12 cellular contexts compared by ENCODE assay signal in the genomic region with DNA sequence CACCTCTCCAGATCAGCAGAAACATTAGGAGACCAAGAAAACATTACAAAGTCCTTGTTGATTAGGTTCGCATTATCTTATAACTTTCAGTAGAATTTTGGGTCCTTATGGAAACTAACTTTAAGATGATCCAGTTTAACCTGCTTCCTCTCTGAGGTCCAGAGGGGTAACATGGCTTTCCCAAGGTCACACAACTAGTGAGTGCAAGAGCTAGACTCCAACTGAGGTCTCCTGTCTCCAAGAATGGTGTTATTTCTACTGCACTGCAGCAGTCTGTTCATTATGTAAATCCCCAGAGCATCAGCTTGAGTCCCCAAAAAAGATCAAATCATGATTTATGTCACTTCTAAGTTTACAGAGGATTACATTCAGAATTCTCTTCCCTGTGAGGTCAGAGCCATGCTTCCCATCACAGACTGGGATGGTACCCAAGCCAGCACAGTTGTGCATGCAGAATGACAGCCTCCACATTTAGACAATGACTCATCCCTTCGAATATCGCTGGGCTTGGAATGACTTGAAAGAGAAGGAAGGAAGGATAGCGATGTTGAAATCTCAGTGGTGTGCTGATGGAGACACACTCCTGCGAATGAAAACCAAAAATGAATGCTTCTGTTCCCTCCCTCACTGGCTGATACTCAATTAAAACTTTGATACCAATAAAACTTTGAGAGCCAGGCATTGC.
A peak's percentile ranks its signal among the peaks of the same experiment; 100 is the strongest.
DNase-seq lines count a peak whose midpoint lies in the region; ATAC-seq and TF ChIP-seq lines count a peak whose summit lies in the region.
"Had no signal": no experiment of that assay in that cellular context is flagged by ENCODE, and none has a peak within 500 bp of the region (broad histone marks: within the 10 kb centered on the region; RNA-seq: fewer than 3 reads in every experiment).

No MANE protein-coding gene starts in this region.

- peaks cover 3% of the 10 kb centered on the region for H3K27me3 Mint-ChIP-seq in GM23338 (ENCODE audit: insufficient read depth, low read depth, poor library complexity)
- H3K27me3 Mint-ChIP-seq: activated naive CD8-positive, alpha-beta T cell treated with anti-CD3 and anti-CD28 coated beads for 36 hours had no signal

- in situ Hi-C loops in astrocyte of the cerebellum (cut with HindIII; ENCODE audit: low sequenced_read_pairs) = no loop called here

- H3F3A ChIP-seq in GM23338 (replicated peaks; ENCODE audit: low read depth) = no peaks in the 10 kb centered on the region

- H3K4me1 ChIP-seq in ACC112 (ENCODE audit: control insufficient read depth, insufficient read depth, low read length, unreplicated experiment) (peaks cover 41% of the 10 kb centered on the region), HEK293 (ENCODE audit: control insufficient read depth, insufficient read depth, low read length) (no peaks in the 10 kb centered on the region), GM23338 (ENCODE audit: insufficient read depth) (no peaks in the 10 kb centered on the region)
- H3K4me1 ChIP-seq: gastroesophageal sphincter had no signal

- H3K4me3 ChIP-seq in ACC112 (ENCODE audit: low read depth, low read length) (peak overlapping the region; percentile 1; the same call in 1 of the 2 replicates), HEK293 (ENCODE audit: low read depth, low read length) (no peak overlapping the region), astrocyte of the cerebellum (ENCODE audit: low read depth, low read length) (no peak overlapping the region), GM23338 (no peak overlapping the region)
- H3K4me3 ChIP-seq: gastroesophageal sphincter had no signal

- 0 out of 2 replicates have a peak, but pooled peaks cover 2% of the 10 kb centered on the region for H3K9me2 ChIP-seq in GM23338 (ENCODE audit: insufficient read depth)

- H3K4me1 Mint-ChIP-seq in GM23338 = no peaks in the 10 kb centered on the region; the same call in 2 of the 3 replicates
- H3K4me1 Mint-ChIP-seq: activated B cell treated with CpG ODN at 0.5 μM for 24 hours; activated naive CD8-positive, alpha-beta T cell treated with anti-CD3 and anti-CD28 coated beads for 36 hours had no signal

- DNase-seq in astrocyte of the cerebellum (ENCODE audit: low read depth) = peak; percentile 93
- peak; percentile 16 for DNase-seq in hepatic stellate cell (ENCODE audit: low spot score)
- DNase-seq in NCI-H748 (lab: John Stamatoyannopoulos, UW; ENCODE audit: unreplicated experiment) = no peak
- no peak for DNase-seq in islet precursor cell
- no peak for DNase-seq in KG1 (lab: John Stamatoyannopoulos, UW)
- no peak for DNase-seq in GM23338 (ENCODE audit: low spot score)
- DNase-seq: activated B cell treated with CpG ODN at 0.5 μM for 24 hours; activated naive CD8-positive, alpha-beta T cell treated with anti-CD3 and anti-CD28 coated beads for 36 hours; NCI-H774 had no signal

- H3K9me3 ChIP-seq in HEK293 (ENCODE audit: control insufficient read depth, insufficient read depth, low read depth, low read length) = no peaks in the 10 kb centered on the region

- POLR2A ChIA-PET in HEK293 (lab: Yijun Ruan, JAX) = no interaction called here

- no peaks in the 10 kb centered on the region for H4K20me1 ChIP-seq in GM23338 (replicated peaks; ENCODE audit: insufficient read depth)

- H3K79me2 ChIP-seq in ACC112 (ENCODE audit: control insufficient read depth, insufficient read depth, low read length, unreplicated experiment) = no peaks in the 10 kb centered on the region
- no peaks in the 10 kb centered on the region for H3K79me2 ChIP-seq in GM23338 (replicated peaks; ENCODE audit: insufficient read depth)

- ATAC-seq in GM23338 = no peak
- ATAC-seq: gastroesophageal sphincter had no signal

- H2AFZ ChIP-seq in ACC112 (ENCODE audit: low read length, unreplicated experiment) (no peak overlapping the region), GM23338 (no peak overlapping the region)

- no peak overlapping the region for H3K4me3 Mint-ChIP-seq in GM23338
- H3K4me3 Mint-ChIP-seq: activated B cell treated with CpG ODN at 0.5 μM for 24 hours; activated naive CD8-positive, alpha-beta T cell treated with anti-CD3 and anti-CD28 coated beads for 36 hours had no signal

- H3K27me3 ChIP-seq in ACC112 (ENCODE audit: insufficient read depth, low read length) (no peaks in the 10 kb centered on the region), GM23338 (ENCODE audit: insufficient read depth) (no peaks in the 10 kb centered on the region)
- H3K27me3 ChIP-seq: gastroesophageal sphincter had no signal

- H3K36me3 ChIP-seq in ACC112 (ENCODE audit: insufficient read depth, low read length) (no peaks in the 10 kb centered on the region), HEK293 (ENCODE audit: control insufficient read depth in 2 of 2, insufficient read depth in 1 of 2, low read length in 2 of 2) (no peaks in the 10 kb centered on the region), GM23338 (ENCODE audit: insufficient read depth) (no peaks in the 10 kb centered on the region)
- H3K36me3 ChIP-seq: gastroesophageal sphincter had no signal

- peaks cover 6% of the 10 kb centered on the region for H3K36me3 Mint-ChIP-seq in GM23338 (ENCODE audit: low read depth)

- TF ChIP-seq CTCF in HEK293 (tag by site-specific recombination; IDR thresholded peaks at IDR 0.05) (no peak), astrocyte of the cerebellum (IDR thresholded peaks at IDR 0.05; ENCODE audit: low read depth, low read length, missing control alignments) (no peak), GM23338 (conservative IDR thresholded peaks at IDR 0.05; ENCODE audit: low read depth in 2 of 2) (no peak)

- H3K27ac Mint-ChIP-seq in GM23338 = no peak overlapping the region
- H3K27ac Mint-ChIP-seq: activated B cell treated with CpG ODN at 0.5 μM for 24 hours; activated naive CD8-positive, alpha-beta T cell treated with anti-CD3 and anti-CD28 coated beads for 36 hours had no signal

- CTCF ChIA-PET in HEK293 (lab: Yijun Ruan, JAX) = no interaction called here

- peak overlapping the region; percentile 49 for H3K27ac ChIP-seq in ACC112 (ENCODE audit: low read depth, low read length)
- H3K27ac ChIP-seq in HEK293 (ENCODE audit: extremely low read depth, low read depth, low read length) = no peak overlapping the region
- H3K27ac ChIP-seq in GM23338 (ENCODE audit: low read depth) = no peak overlapping the region
- H3K27ac ChIP-seq: gastroesophageal sphincter had no signal

- H3K4me2 ChIP-seq in GM23338 = no peak overlapping the region

- H3K9me3 Mint-ChIP-seq in GM23338 = peaks cover 11% of the 10 kb centered on the region; the same call in 2 of the 3 replicates

TF ChIP-seq in HEK293, 187 proteins besides CTCF, POLR2A, EP300 and RAD21 (continues in another document):
- TF ChIP-seq OVOL3 (tag by site-specific recombination; IDR thresholded peaks at IDR 0.05) (no peak), ZNF600 (tag by site-specific recombination; IDR thresholded peaks at IDR 0.05) (peak; percentile 70), ZNF133 (tag by site-specific recombination; IDR thresholded peaks at IDR 0.05) (no peak), ZNF184 (tag by site-specific recombination; IDR thresholded peaks at IDR 0.05) (0 out of 2 replicates have a peak, but pooled peaks have one; percentile 10), ZNF138 (tag by site-specific recombination; IDR thresholded peaks at IDR 0.05; ENCODE audit: borderline replicate concordance) (no peak), ZFP69B (tag by site-specific recombination; IDR thresholded peaks at IDR 0.05) (no peak), ZEB2 (tag by site-specific recombination; IDR thresholded peaks at IDR 0.05) (0 out of 2 replicates have a peak, but pooled peaks have one; percentile 21), ZNF707 (tag by site-specific recombination; IDR thresholded peaks at IDR 0.05) (no peak), ZBTB21 (tag by site-specific recombination; IDR thresholded peaks at IDR 0.05) (peak; percentile 50; the same call in 1 of the 2 replicates), ZNF146 (tag by site-specific recombination; IDR thresholded peaks at IDR 0.05) (no peak)
- TF ChIP-seq, protein P1, sequence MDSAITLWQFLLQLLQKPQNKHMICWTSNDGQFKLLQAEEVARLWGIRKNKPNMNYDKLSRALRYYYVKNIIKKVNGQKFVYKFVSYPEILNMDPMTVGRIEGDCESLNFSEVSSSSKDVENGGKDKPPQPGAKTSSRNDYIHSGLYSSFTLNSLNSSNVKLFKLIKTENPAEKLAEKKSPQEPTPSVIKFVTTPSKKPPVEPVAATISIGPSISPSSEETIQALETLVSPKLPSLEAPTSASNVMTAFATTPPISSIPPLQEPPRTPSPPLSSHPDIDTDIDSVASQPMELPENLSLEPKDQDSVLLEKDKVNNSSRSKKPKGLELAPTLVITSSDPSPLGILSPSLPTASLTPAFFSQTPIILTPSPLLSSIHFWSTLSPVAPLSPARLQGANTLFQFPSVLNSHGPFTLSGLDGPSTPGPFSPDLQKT (IDR thresholded peaks at IDR 0.05; ENCODE audit: borderline replicate concordance, low read depth, low read length) = no peak

TF ChIP-seq in GM23338, 12 proteins besides CTCF, POLR2A, EP300 and RAD21 (continues in another document):
- no peak for TF ChIP-seq ETS1 (IDR thresholded peaks at IDR 0.05)
- TF ChIP-seq ZNF114 (CRISPR knock-in tag; IDR thresholded peaks at IDR 0.05) = no peak
- TF ChIP-seq CREB1 (CRISPR knock-in tag; IDR thresholded peaks at IDR 0.05; ENCODE audit: low read depth) = no peak
- TF ChIP-seq STAT1 (IDR thresholded peaks at IDR 0.05; ENCODE audit: unreplicated experiment) = no peak
- no peak for TF ChIP-seq POLR2AphosphoS5 (IDR thresholded peaks at IDR 0.05; ENCODE audit: low read depth)

Comparison
In these comparisons a context has a peak if more than half of its experiments do, and no peak if none do; other contexts are left out.
1. DNase-seq: peak in astrocyte of the cerebellum (single experiment) and hepatic stellate cell (single experiment); none in NCI-H748 (single experiment), islet precursor cell (single experiment), KG1 (single experiment) and GM23338 (single experiment).